In the genomic region with DNA sequence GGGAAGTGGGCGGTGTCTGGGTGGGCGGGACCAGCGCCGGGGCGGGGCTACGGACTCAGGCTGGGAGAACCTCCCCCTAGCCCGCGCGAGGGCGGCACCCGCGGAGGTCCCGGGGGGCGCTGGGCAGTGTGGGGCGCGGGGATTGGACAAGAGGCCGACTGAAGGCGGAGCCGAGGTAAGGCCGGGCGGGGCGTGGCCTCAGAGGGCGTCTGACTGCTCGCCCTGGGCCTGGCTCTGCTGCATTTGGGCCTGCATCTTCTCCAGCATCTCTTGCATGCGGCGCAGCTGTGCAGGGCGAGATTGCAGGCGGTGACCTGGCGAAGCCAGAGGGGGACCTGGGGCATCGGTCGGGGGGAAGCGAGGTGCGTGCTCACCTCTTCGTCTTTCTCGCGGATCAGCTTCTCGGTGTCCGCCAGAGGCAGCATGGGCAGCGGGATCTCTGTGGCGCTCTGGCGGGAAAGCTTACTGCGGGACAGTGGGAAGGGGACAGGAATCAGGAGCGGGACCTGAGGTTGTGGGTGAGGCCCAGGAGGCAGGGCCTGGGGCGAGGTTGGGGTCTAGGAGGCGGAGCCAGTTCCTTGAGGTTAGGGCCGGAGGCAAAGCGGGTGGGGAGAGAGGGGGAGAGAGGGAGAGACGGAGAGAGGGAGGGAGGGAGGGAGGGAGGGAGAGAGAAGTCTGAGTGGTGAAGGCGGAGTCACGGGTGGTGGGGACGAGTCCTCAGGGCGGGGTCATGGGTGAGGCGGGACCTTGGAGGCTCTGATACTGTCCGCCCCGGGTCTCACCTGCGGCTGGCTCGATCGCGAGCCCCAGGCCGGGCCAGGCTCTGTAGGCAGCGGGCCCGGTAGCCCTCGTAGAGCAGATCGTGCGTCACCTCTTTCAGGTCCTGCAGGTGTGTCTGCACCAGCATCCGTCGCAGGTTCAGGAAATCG, we compare ENCODE assay signal across 8 cellular contexts. TPM values are rescaled to one million over a fixed set of nuclear protein-coding genes. Genes with fewer than 3 reads are reported as not detected.
DNase-seq lines count a peak whose midpoint lies in the region; ATAC-seq and TF ChIP-seq lines count a peak whose summit lies in the region.

No MANE protein-coding gene starts in this region.

- WGBS in lung, 2 donors, result 1% methylated on average over 63 to 68 of the region's 68 CpGs

- DNase-seq in CD4-positive, alpha-beta memory T cell, result peak; percentile 98 to 99 (median 99)
- DNase-seq in NCI-H82 (lab: John Stamatoyannopoulos, UW) (peak; percentile 98), lung (ENCODE audit: low spot score) (peak; percentile 99)
- peak; percentile 100 for DNase-seq in activated CD4-positive, alpha-beta memory T cell treated with anti-CD3 and anti-CD28 coated beads, Interleukin-2, amount 10 ng/mL, durations not matched to agents 7 days and 5 days
- peak; percentile 97 to 99 (median 99) for DNase-seq in stimulated activated CD4-positive, alpha-beta T cell treated with anti-CD3 and anti-CD28 coated beads, TNF-alpha, amount 100 ng/mL, for 24 hours (ENCODE audit: low read depth in 3 of 3)

- H3K36me3 Mint-ChIP-seq in CD4-positive, alpha-beta memory T cell, result peaks cover 12 to 29% of the 10 kb centered on the region in 2 donors
- H3K36me3 Mint-ChIP-seq in activated CD4-positive, alpha-beta memory T cell treated with anti-CD3 and anti-CD28 coated beads, Interleukin-2, amount 10 ng/mL, durations not matched to agents 7 days and 5 days (ENCODE audit: low read depth), result peaks cover 35% of the 10 kb centered on the region

- no peak for TF ChIP-seq CTCF in lung (IDR thresholded peaks at IDR 0.05; ENCODE audit: control extremely low read depth, extremely low read depth)

- peak overlapping the region; percentile 96 for H3K27ac ChIP-seq in CD4-positive, alpha-beta memory T cell (ENCODE audit: low read depth, low read length)
- H3K27ac ChIP-seq in duodenal mucosa (ENCODE audit: low read depth, low read length) (peak overlapping the region; percentile 100), lung (ENCODE audit: low read depth in 1 of 2, low read length in 1 of 2) (peak overlapping the region; percentile 92 to 98)

- ATAC-seq in GM19452 (IDR thresholded peaks at IDR 0.05; ENCODE audit: unreplicated experiment) (peak; percentile 83), HG03575 (IDR thresholded peaks at IDR 0.05; ENCODE audit: extremely low read depth, insufficient number of reproducible peaks, low FRiP score, unreplicated experiment) (peak; percentile 55), lung (ENCODE audit: insufficient read depth, low FRiP score) (peak; percentile 98)

- intact Hi-C loops in CD4-positive, alpha-beta memory T cell (cut with micrococcal nuclease), result loop anchor here (1.0 to 5.0 kb wide), 7 partner anchors 8 to 571 kb away; a partner anchor contains a TSS

- H3K4me1 ChIP-seq in CD4-positive, alpha-beta memory T cell (ENCODE audit: insufficient read depth, low read length), result peaks cover 69% of the 10 kb centered on the region
- H3K4me1 ChIP-seq in duodenal mucosa (ENCODE audit: control insufficient read depth in 1 of 2, insufficient read depth in 2 of 2, low read length in 2 of 2), result peaks cover 26 to 29% of the 10 kb centered on the region in 2 donors
- H3K4me1 ChIP-seq in lung (ENCODE audit: control insufficient read depth in 2 of 2, insufficient read depth in 2 of 2, low read length in 2 of 2), result peaks cover 0 to 5% of the 10 kb centered on the region in 2 donors

- POLR2A ChIA-PET in CD4-positive, alpha-beta memory T cell (lab: Charles Lee; ENCODE audit: partially characterized antibody), result interaction anchor here (0.6 to 11.2 kb wide), 22 partner anchors 10 to 1527 kb away, joined by 3 to 540 read pairs (median 5); a partner anchor contains a TSS
- POLR2A ChIA-PET in activated CD4-positive, alpha-beta memory T cell treated with anti-CD3 and anti-CD28 coated beads, Interleukin-2, amount 10 ng/mL, durations not matched to agents 7 days and 5 days (lab: Charles Lee), result interaction anchor here (0.6 to 2.0 kb wide), 14 partner anchors 9 to 313 kb away, joined by 3 to 16 read pairs (median 4); a partner anchor contains a TSS

- H3K4me3 ChIP-seq in CD4-positive, alpha-beta memory T cell (ENCODE audit: low read length in 2 of 2), result peak overlapping the region; percentile 84 to 91
- peak overlapping the region; percentile 81 to 89 for H3K4me3 ChIP-seq in duodenal mucosa (ENCODE audit: low read depth in 1 of 2, low read length in 2 of 2)
- H3K4me3 ChIP-seq in lung, result peak overlapping the region; percentile 60

- H3K27me3 ChIP-seq in CD4-positive, alpha-beta memory T cell (ENCODE audit: insufficient read depth, low read length), result no peaks in the 10 kb centered on the region
- H3K27me3 ChIP-seq in duodenal mucosa (ENCODE audit: control insufficient read depth in 1 of 2, insufficient read depth in 2 of 2, low read length in 2 of 2) (no peaks in the 10 kb centered on the region), lung (ENCODE audit: control insufficient read depth, insufficient read depth) (no peaks in the 10 kb centered on the region)

- H3K9me3 Mint-ChIP-seq in CD4-positive, alpha-beta memory T cell, result peaks cover 0 to 5% (median 0%) of the 10 kb centered on the region in 8 donors
- no peaks in the 10 kb centered on the region for H3K9me3 Mint-ChIP-seq in activated CD4-positive, alpha-beta memory T cell treated with anti-CD3 and anti-CD28 coated beads, Interleukin-2, amount 10 ng/mL, durations not matched to agents 7 days and 5 days

- H3K27me3 Mint-ChIP-seq in CD4-positive, alpha-beta memory T cell, result no peaks in the 10 kb centered on the region
- H3K27me3 Mint-ChIP-seq in activated CD4-positive, alpha-beta memory T cell treated with anti-CD3 and anti-CD28 coated beads, Interleukin-2, amount 10 ng/mL, durations not matched to agents 7 days and 5 days, result no peaks in the 10 kb centered on the region

- CTCF ChIA-PET in CD4-positive, alpha-beta memory T cell (lab: Charles Lee; ENCODE audit: partially characterized antibody), result interaction anchor here (0.6 kb wide), 1 partner anchor 31 kb away, joined by 3 read pairs; no protein-coding TSS in a partner anchor
- CTCF ChIA-PET in activated CD4-positive, alpha-beta memory T cell treated with anti-CD3 and anti-CD28 coated beads, Interleukin-2, amount 10 ng/mL, durations not matched to agents 7 days and 5 days (lab: Charles Lee), result interaction anchor here (0.7 to 1.7 kb wide), 3 partner anchors 9 to 52 kb away, joined by 4 to 5 read pairs (median 4); a partner anchor contains a TSS

- H3K9me3 ChIP-seq in CD4-positive, alpha-beta memory T cell (ENCODE audit: control insufficient read depth in 1 of 2, low read length in 2 of 2), result no peaks in the 10 kb centered on the region
- no peaks in the 10 kb centered on the region for H3K9me3 ChIP-seq in duodenal mucosa (ENCODE audit: control insufficient read depth in 1 of 2, low read length in 2 of 2)
- H3K9me3 ChIP-seq in lung (ENCODE audit: control insufficient read depth in 2 of 2, insufficient read depth in 1 of 2, low read length in 1 of 2), result no peaks in the 10 kb centered on the region

- peak overlapping the region; percentile 87 to 88 for H3K9ac ChIP-seq in duodenal mucosa (ENCODE audit: low read depth in 1 of 2, low read length in 2 of 2)

- H3K36me3 ChIP-seq in CD4-positive, alpha-beta memory T cell (ENCODE audit: insufficient read depth, low read length), result peaks cover 6% of the 10 kb centered on the region
- H3K36me3 ChIP-seq in duodenal mucosa (ENCODE audit: control insufficient read depth in 1 of 2, insufficient read depth in 2 of 2, low read length in 2 of 2) (no peaks in the 10 kb centered on the region), lung (ENCODE audit: control insufficient read depth in 2 of 2, insufficient read depth in 2 of 2, low read length in 2 of 2) (no peaks in the 10 kb centered on the region)

- H3K4me1 Mint-ChIP-seq in CD4-positive, alpha-beta memory T cell, result peaks cover 32 to 71% (median 48%) of the 10 kb centered on the region in 4 donors
- peaks cover 52% of the 10 kb centered on the region for H3K4me1 Mint-ChIP-seq in activated CD4-positive, alpha-beta memory T cell treated with anti-CD3 and anti-CD28 coated beads, Interleukin-2, amount 10 ng/mL, durations not matched to agents 7 days and 5 days

- H3K4me3 Mint-ChIP-seq in CD4-positive, alpha-beta memory T cell, result peak overlapping the region; percentile 91 to 100 (median 96)
- H3K4me3 Mint-ChIP-seq in activated CD4-positive, alpha-beta memory T cell treated with anti-CD3 and anti-CD28 coated beads, Interleukin-2, amount 10 ng/mL, durations not matched to agents 7 days and 5 days, result peak overlapping the region; percentile 93

- H3K27ac Mint-ChIP-seq in CD4-positive, alpha-beta memory T cell, result peak overlapping the region; percentile 97 to 100 (median 100)
- peak overlapping the region; percentile 99 for H3K27ac Mint-ChIP-seq in activated CD4-positive, alpha-beta memory T cell treated with anti-CD3 and anti-CD28 coated beads, Interleukin-2, amount 10 ng/mL, durations not matched to agents 7 days and 5 days

RNA-seq across cellular contexts. Expression of a gene that starts 3.9 kb away (rescaled TPM):
- total RNA-seq in CD4-positive, alpha-beta memory T cell, result 100 to 1,000 TPM; 198 to 206 TPM
- polyA plus RNA-seq in CD4-positive, alpha-beta memory T cell, result 100 to 1,000 TPM; 210 to 212 TPM
- total RNA-seq in activated CD4-positive, alpha-beta memory T cell treated with anti-CD3 and anti-CD28 coated beads, Interleukin-2, amount 10 ng/mL, durations not matched to agents 7 days and 5 days, result 100 to 1,000 TPM; 343 to 354 TPM
- 1 to 10 TPM; 3.3 to 4.6 TPM for total RNA-seq in lung
- polyA plus RNA-seq in lung, result 1 to 10 TPM; 5.8 to 7.3 TPM

RNA-seq across cellular contexts. Expression of a gene that starts 3.9 kb away (rescaled TPM):
- 1 to 10 TPM in 1 of 2 experiments, not detected in 1; 1.3 TPM for total RNA-seq in CD4-positive, alpha-beta memory T cell
- polyA plus RNA-seq in CD4-positive, alpha-beta memory T cell, result 1 to 10 TPM in 1 of 2 donors, not detected in 1; 1.1 TPM
- 1 to 10 TPM in 1 of 2 experiments, not detected in 1; 1.2 TPM for total RNA-seq in activated CD4-positive, alpha-beta memory T cell treated with anti-CD3 and anti-CD28 coated beads, Interleukin-2, amount 10 ng/mL, durations not matched to agents 7 days and 5 days
- not detected for total RNA-seq in lung
- 1 to 10 TPM in 1 of 2 donors, under 1 TPM in 1; 0.44 to 3.9 TPM for polyA plus RNA-seq in lung

RNA-seq across cellular contexts. Expression of a gene that starts 8.2 kb away (rescaled TPM):
- 10 to 100 TPM; 47.0 to 55.3 TPM for total RNA-seq in CD4-positive, alpha-beta memory T cell
- 10 to 100 TPM in 1 of 2 donors, 1 to 10 TPM in 1; 8.5 to 16.1 TPM for polyA plus RNA-seq in CD4-positive, alpha-beta memory T cell
- total RNA-seq in activated CD4-positive, alpha-beta memory T cell treated with anti-CD3 and anti-CD28 coated beads, Interleukin-2, amount 10 ng/mL, durations not matched to agents 7 days and 5 days, result 10 to 100 TPM; 69.2 TPM
- 10 to 100 TPM; 31.7 to 43.6 TPM for total RNA-seq in lung
- 10 to 100 TPM; 26.9 to 27.8 TPM for polyA plus RNA-seq in lung

RNA-seq across cellular contexts. Expression of a gene that starts 16.7 kb away (rescaled TPM):
- 10 to 100 TPM; 15.8 to 16.7 TPM for total RNA-seq in CD4-positive, alpha-beta memory T cell
- 10 to 100 TPM in 1 of 2 donors, 1 to 10 TPM in 1; 5.5 to 10.7 TPM for polyA plus RNA-seq in CD4-positive, alpha-beta memory T cell
- total RNA-seq in activated CD4-positive, alpha-beta memory T cell treated with anti-CD3 and anti-CD28 coated beads, Interleukin-2, amount 10 ng/mL, durations not matched to agents 7 days and 5 days, result 10 to 100 TPM; 14.2 to 14.5 TPM
- 1 to 10 TPM; 5.3 to 8.0 TPM for total RNA-seq in lung
- 1 to 10 TPM; 4.2 to 4.7 TPM for polyA plus RNA-seq in lung

RNA-seq across cellular contexts. Expression of a gene that starts 23.4 kb away (rescaled TPM):
- 10 to 100 TPM; 72.9 to 79.4 TPM for total RNA-seq in CD4-positive, alpha-beta memory T cell
- 10 to 100 TPM; 23.7 to 24.4 TPM for polyA plus RNA-seq in CD4-positive, alpha-beta memory T cell
- 10 to 100 TPM; 75.6 to 75.9 TPM for total RNA-seq in activated CD4-positive, alpha-beta memory T cell treated with anti-CD3 and anti-CD28 coated beads, Interleukin-2, amount 10 ng/mL, durations not matched to agents 7 days and 5 days
- total RNA-seq in lung, result 10 to 100 TPM; 37.5 to 69.8 TPM
- 10 to 100 TPM; 43.5 to 49.1 TPM for polyA plus RNA-seq in lung

Comparison
In these comparisons a context has a peak if more than half of its experiments do, and no peak if none do; other contexts are left out.
1. Peak in every context shown above with its lines: DNase-seq, ATAC-seq, H3K4me3 ChIP-seq and H3K27ac ChIP-seq.
2. RNA of a gene that starts 3.9 kb away (total RNA-seq): 343 to 354 TPM in activated CD4-positive, alpha-beta memory T cell treated with anti-CD3 and anti-CD28 coated beads, Interleukin-2, amount 10 ng/mL, durations not matched to agents 7 days and 5 days and 198 to 206 TPM in CD4-positive, alpha-beta memory T cell; 3.3 to 4.6 TPM in lung; every median in the first group is over 10 times any median in the second.